ENCODE assay signal across 8 cellular contexts in the genomic region with DNA sequence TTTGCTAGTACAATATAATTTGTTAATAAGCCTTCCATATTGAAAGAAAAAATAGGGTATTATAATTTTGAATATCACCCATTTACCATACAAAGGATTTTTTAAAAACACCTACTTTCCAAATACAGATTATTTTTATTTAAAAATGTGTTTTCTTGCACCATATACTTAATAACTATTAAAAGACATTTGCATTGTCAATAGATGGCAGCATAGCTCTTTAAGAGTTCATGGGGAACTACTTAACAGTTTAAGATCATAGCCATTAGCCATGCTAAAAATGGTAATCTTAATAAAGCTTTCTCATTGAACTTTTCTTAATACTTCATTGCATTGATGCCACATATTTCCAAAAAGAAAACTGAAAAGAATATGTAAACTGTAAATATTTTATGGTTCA.
DNase-seq lines count a peak whose midpoint lies in the region; ATAC-seq, FAIRE-seq and TF ChIP-seq lines count a peak whose summit lies in the region.

No MANE protein-coding gene starts in this region.

- BruUV-seq in endothelial cell of umbilical vein (replicated peaks; lab: Mats Ljungman, UMichigan): no TSS peak

- no peak for FAIRE-seq in endothelial cell of umbilical vein (lab: Jason Lieb, UNC)

- POLR2A ChIA-PET in endothelial cell of umbilical vein (lab: Charles Lee): no interaction called here

- H3K9me1 ChIP-seq in endothelial cell of umbilical vein (replicated peaks; ENCODE audit: control insufficient read depth, extremely low read depth, insufficient read depth, low read length): no peaks in the 10 kb centered on the region

- CTCF ChIA-PET in endothelial cell of umbilical vein (lab: Charles Lee): interaction anchor here (0.9 to 2.0 kb wide), 9 partner anchors 553 to 1550 kb away, joined by 3 to 10 read pairs (median 4); no protein-coding TSS in a partner anchor

- no peak overlapping the region for H3K27ac ChIP-seq in endothelial cell of umbilical vein (ENCODE audit: insufficient read depth, low read depth, low read length)

- no peaks in the 10 kb centered on the region for H3K27me3 ChIP-seq in endothelial cell of umbilical vein (ENCODE audit: control insufficient read depth in 2 of 2, insufficient read depth in 2 of 2, low read length in 2 of 2)

- no peak for TF ChIP-seq CTCF in endothelial cell of umbilical vein (IDR thresholded peaks at IDR 0.05; ENCODE audit: extremely low read depth in 1 of 2, insufficient read depth in 1 of 2, low read depth in 1 of 2, low read length in 2 of 2)

- dilution Hi-C loops in endothelial cell of umbilical vein (cut with MboI; ENCODE audit: extremely low pct_ligation_motif_present, low sequenced_read_pairs): no loop called here

- no peaks in the 10 kb centered on the region for H4K20me1 ChIP-seq in endothelial cell of umbilical vein (replicated peaks; ENCODE audit: control insufficient read depth, extremely low read depth, insufficient read depth, low read length)

- no peaks in the 10 kb centered on the region for H3K9me3 ChIP-seq in endothelial cell of umbilical vein (replicated peaks; ENCODE audit: control insufficient read depth, insufficient read depth, low read length)

- no peaks in the 10 kb centered on the region for H3K36me3 ChIP-seq in endothelial cell of umbilical vein (ENCODE audit: control insufficient read depth in 2 of 2, extremely low read depth in 1 of 2, insufficient read depth in 2 of 2, low read length in 2 of 2)

- ATAC-seq in GM21786 (IDR thresholded peaks at IDR 0.05; ENCODE audit: unreplicated experiment) (no peak), HG02970 (IDR thresholded peaks at IDR 0.05; ENCODE audit: low FRiP score, unreplicated experiment) (no peak)

- no peak for TF ChIP-seq POLR2A in endothelial cell of umbilical vein (IDR thresholded peaks at IDR 0.05; ENCODE audit: low read depth, low read length)

- no peaks in the 10 kb centered on the region for H3K4me1 ChIP-seq in endothelial cell of umbilical vein (ENCODE audit: control insufficient read depth, extremely low read depth, insufficient read depth, low read length)

- no peak overlapping the region for H3K4me3 ChIP-seq in endothelial cell of umbilical vein (replicated peaks in 1 of 3; ENCODE audit: insufficient read depth in 1 of 3, low read depth in 1 of 3, low read length in 3 of 3)

- no peaks in the 10 kb centered on the region for H3K79me2 ChIP-seq in endothelial cell of umbilical vein (ENCODE audit: control insufficient read depth, insufficient read depth, low read length)

- H3K4me2 ChIP-seq in endothelial cell of umbilical vein (ENCODE audit: insufficient read depth, low read length): no peak overlapping the region

- H3K9ac ChIP-seq in endothelial cell of umbilical vein (replicated peaks; ENCODE audit: extremely low read depth, insufficient read depth, low read length): no peak overlapping the region

- DNase-seq in NCI-H1105 treated with DMSO at 0.1 percent for 48 hours (lab: John Stamatoyannopoulos, UW) (peak; percentile 50), NCI-H1105 (lab: John Stamatoyannopoulos, UW) (no peak), NCI-H460 (ENCODE audit: extremely low read depth, low read depth) (peak; percentile 40), endothelial cell of umbilical vein (ENCODE audit: low read depth, low spot score) (peak; percentile 43), retina (peak; percentile 3), NCI-H187 (lab: John Stamatoyannopoulos, UW) (no peak)

- no peak overlapping the region for H2AFZ ChIP-seq in endothelial cell of umbilical vein (ENCODE audit: low read depth, low read length)

- intact Hi-C loops in endothelial cell of umbilical vein (cut with micrococcal nuclease): loop anchor here (5.0 to 10.0 kb wide), 3 partner anchors 1135 to 1550 kb away; no protein-coding TSS in a partner anchor

TF ChIP-seq in endothelial cell of umbilical vein, 7 proteins besides CTCF, POLR2A, EP300 and RAD21:
- no peak for TF ChIP-seq GATA2 (IDR thresholded peaks at IDR 0.05; ENCODE audit: insufficient read depth, insufficient read length, low read depth, low read length)
- no peak for TF ChIP-seq POLR2AphosphoS5 (IDR thresholded peaks at IDR 0.05; ENCODE audit: insufficient read depth, low read depth, low read length)
- TF ChIP-seq, protein P1, sequence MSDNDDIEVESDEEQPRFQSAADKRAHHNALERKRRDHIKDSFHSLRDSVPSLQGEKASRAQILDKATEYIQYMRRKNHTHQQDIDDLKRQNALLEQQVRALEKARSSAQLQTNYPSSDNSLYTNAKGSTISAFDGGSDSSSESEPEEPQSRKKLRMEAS (IDR thresholded peaks at IDR 0.05; ENCODE audit: insufficient read depth, insufficient read length): no peak
- no peak for TF ChIP-seq MYC (IDR thresholded peaks at IDR 0.05; ENCODE audit: low read depth, low read length)
- no peak for TF ChIP-seq EZH2 (IDR thresholded peaks at IDR 0.05; ENCODE audit: borderline replicate concordance, low read depth, low read length, severe bottlenecking)
- no peak for TF ChIP-seq FOS (IDR thresholded peaks at IDR 0.05; ENCODE audit: borderline replicate concordance, insufficient read depth, low read length)
- no peak for TF ChIP-seq JUN (IDR thresholded peaks at IDR 0.05; ENCODE audit: borderline replicate concordance, insufficient read depth, insufficient read length, low read depth)

Comparison
In these comparisons a context has a peak if more than half of its experiments do, and no peak if none do; other contexts are left out.
1. DNase-seq: peak in NCI-H1105 treated with DMSO at 0.1 percent for 48 hours (single experiment), NCI-H460 (single experiment), endothelial cell of umbilical vein (single experiment) and retina (single experiment); none in NCI-H1105 (single experiment) and NCI-H187 (0 of 2).